Comparison of ENCODE assay signal across 13 cellular contexts in the genomic region with DNA sequence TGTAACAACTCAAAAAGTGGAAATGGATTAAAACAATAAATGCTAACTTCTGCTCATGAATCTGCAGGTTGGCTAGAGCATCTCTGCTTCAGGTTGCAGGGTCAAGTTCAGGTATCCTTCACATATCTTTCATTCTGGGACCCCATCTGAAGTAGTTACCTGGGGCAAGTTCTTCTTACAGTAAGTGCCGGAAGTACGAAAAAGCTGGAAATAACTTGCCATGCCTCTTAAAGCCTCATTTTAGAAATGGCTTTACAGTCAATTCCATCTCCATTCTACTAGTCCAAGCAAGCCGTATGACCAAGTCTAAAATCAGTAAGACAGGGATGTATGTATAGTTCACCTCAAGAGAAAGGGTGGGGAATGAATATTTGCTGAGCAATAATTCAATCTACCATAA.
DNase-seq lines count a peak whose midpoint lies in the region; ATAC-seq lines count a peak whose summit lies in the region.
"Had no signal": no experiment of that assay in that cellular context is flagged by ENCODE, and none has a peak within 500 bp of the region (broad histone marks: within the 10 kb centered on the region; RNA-seq: fewer than 3 reads in every experiment).

No MANE protein-coding gene starts in this region.

- peak; percentile 18 for ATAC-seq in HG02970 (IDR thresholded peaks at IDR 0.05; ENCODE audit: low FRiP score, unreplicated experiment)
- ATAC-seq in activated T-helper 17 cell treated with anti-CD3 and anti-CD28 coated beads, Interleukin-2, amount 50 U/mL, for 72 hours (replicated peaks): no peak
- peak; percentile 22 for ATAC-seq in stimulated activated memory B cell treated with anti-CD40 and anti-IgM and Interleukin-4, amounts not matched to agents 10 μg/mL and 1 μg/mL and 100 μg/mL, for 72 hours

- H3K4me3 Mint-ChIP-seq in T-helper 1 cell treated with Interleukin-12 subunit alpha and Interleukin-12 subunit beta and Interleukin-4 antibody, amounts not matched to agents 30 μg/mL and 1 μg/mL, for 36 hours: no peak overlapping the region
- peak overlapping the region; percentile 27 for H3K4me3 Mint-ChIP-seq in activated T-helper 17 cell treated with anti-CD3 and anti-CD28 coated beads, Interleukin-2, amount 50 U/mL, for 72 hours
- H3K4me3 Mint-ChIP-seq in stimulated activated memory B cell treated with anti-CD40 and anti-IgM and Interleukin-4, amounts not matched to agents 10 μg/mL and 1 μg/mL and 100 μg/mL, for 72 hours: peak overlapping the region; percentile 32

- DNase-seq in T-helper 1 cell (no peak), cardiac septum (ENCODE audit: low spot score) (no peak), HCEC 1CT (no peak), SHP77 (lab: John Stamatoyannopoulos, UW) (no peak)
- DNase-seq: 8988T, DMS79 treated with DMSO at 0.1 percent for 48 hours, head of caudate nucleus, NCI-H2029 treated with DMSO at 0.1 percent for 48 hours, posterior cingulate gyrus had no signal

- H3K27me3 Mint-ChIP-seq in T-helper 1 cell treated with Interleukin-12 subunit alpha and Interleukin-12 subunit beta and Interleukin-4 antibody, amounts not matched to agents 30 μg/mL and 1 μg/mL, for 36 hours (ENCODE audit: low read depth): no peaks in the 10 kb centered on the region
- no peaks in the 10 kb centered on the region for H3K27me3 Mint-ChIP-seq in activated T-helper 17 cell treated with anti-CD3 and anti-CD28 coated beads, Interleukin-2, amount 50 U/mL, for 72 hours
- H3K27me3 Mint-ChIP-seq in stimulated activated memory B cell treated with anti-CD40 and anti-IgM and Interleukin-4, amounts not matched to agents 10 μg/mL and 1 μg/mL and 100 μg/mL, for 72 hours: no peaks in the 10 kb centered on the region

- peak overlapping the region; percentile 55 for H3K27ac Mint-ChIP-seq in T-helper 1 cell treated with Interleukin-12 subunit alpha and Interleukin-12 subunit beta and Interleukin-4 antibody, amounts not matched to agents 30 μg/mL and 1 μg/mL, for 36 hours
- no peak overlapping the region for H3K27ac Mint-ChIP-seq in activated T-helper 17 cell treated with anti-CD3 and anti-CD28 coated beads, Interleukin-2, amount 50 U/mL, for 72 hours
- peak overlapping the region; percentile 94 for H3K27ac Mint-ChIP-seq in stimulated activated memory B cell treated with anti-CD40 and anti-IgM and Interleukin-4, amounts not matched to agents 10 μg/mL and 1 μg/mL and 100 μg/mL, for 72 hours

- intact Hi-C loops in cardiac septum (cut with DNase I): no loop called here

- peaks cover 4% of the 10 kb centered on the region for H3K36me3 Mint-ChIP-seq in T-helper 1 cell treated with Interleukin-12 subunit alpha and Interleukin-12 subunit beta and Interleukin-4 antibody, amounts not matched to agents 30 μg/mL and 1 μg/mL, for 36 hours (ENCODE audit: low read depth)
- no peaks in the 10 kb centered on the region for H3K36me3 Mint-ChIP-seq in activated T-helper 17 cell treated with anti-CD3 and anti-CD28 coated beads, Interleukin-2, amount 50 U/mL, for 72 hours (ENCODE audit: low read depth)
- H3K36me3 Mint-ChIP-seq in stimulated activated memory B cell treated with anti-CD40 and anti-IgM and Interleukin-4, amounts not matched to agents 10 μg/mL and 1 μg/mL and 100 μg/mL, for 72 hours: peaks cover 4% of the 10 kb centered on the region

- H3K4me1 Mint-ChIP-seq in T-helper 1 cell treated with Interleukin-12 subunit alpha and Interleukin-12 subunit beta and Interleukin-4 antibody, amounts not matched to agents 30 μg/mL and 1 μg/mL, for 36 hours (ENCODE audit: low read depth): peaks cover 20% of the 10 kb centered on the region
- H3K4me1 Mint-ChIP-seq in activated T-helper 17 cell treated with anti-CD3 and anti-CD28 coated beads, Interleukin-2, amount 50 U/mL, for 72 hours: peaks cover 11% of the 10 kb centered on the region
- peaks cover 44% of the 10 kb centered on the region for H3K4me1 Mint-ChIP-seq in stimulated activated memory B cell treated with anti-CD40 and anti-IgM and Interleukin-4, amounts not matched to agents 10 μg/mL and 1 μg/mL and 100 μg/mL, for 72 hours

- H3K9me3 Mint-ChIP-seq in T-helper 1 cell treated with Interleukin-12 subunit alpha and Interleukin-12 subunit beta and Interleukin-4 antibody, amounts not matched to agents 30 μg/mL and 1 μg/mL, for 36 hours: no peaks in the 10 kb centered on the region
- no peaks in the 10 kb centered on the region for H3K9me3 Mint-ChIP-seq in activated T-helper 17 cell treated with anti-CD3 and anti-CD28 coated beads, Interleukin-2, amount 50 U/mL, for 72 hours
- H3K9me3 Mint-ChIP-seq in stimulated activated memory B cell treated with anti-CD40 and anti-IgM and Interleukin-4, amounts not matched to agents 10 μg/mL and 1 μg/mL and 100 μg/mL, for 72 hours: no peaks in the 10 kb centered on the region
